ENCODE assay signal across 7 cellular contexts in genomic region chr19:55675661-55676354, GRCh38. TPM values are rescaled to one million over a fixed set of nuclear protein-coding genes. Genes with fewer than 3 reads are reported as not detected.
DNase-seq lines count a peak whose midpoint lies in the region; ATAC-seq, FAIRE-seq and TF ChIP-seq lines count a peak whose summit lies in the region.

No MANE protein-coding gene starts in this region.

- H3K27ac ChIP-seq in HUES48 (ENCODE audit: low read depth, low read length): peak overlapping the region; percentile 77

- no peak for FAIRE-seq in urothelium cell line (lab: Jason Lieb, UNC)

- H3K4me1 ChIP-seq in HUES48 (ENCODE audit: control insufficient read depth, insufficient read depth, low read length) (peaks cover 22% of the 10 kb centered on the region), iPS-15b (ENCODE audit: control insufficient read depth, insufficient read depth, low read length) (peaks cover 2% of the 10 kb centered on the region)

- peaks cover 47% of the 10 kb centered on the region for H3K36me3 ChIP-seq in HUES48 (ENCODE audit: control insufficient read depth, insufficient read depth, low read length)
- H3K36me3 ChIP-seq in iPS-15b (ENCODE audit: control insufficient read depth, insufficient read depth, low read length): peaks cover 22% of the 10 kb centered on the region

- ATAC-seq in activated CD8-positive, alpha-beta T cell treated with anti-CD3 and anti-CD28 coated beads for 36 hours: no peak
- ATAC-seq in stimulated activated naive B cell treated with anti-CD40 and anti-IgM and Interleukin-4, amounts not matched to agents 10 μg/mL and 1 μg/mL and 100 μg/mL, for 72 hours (replicated peaks): no peak
- ATAC-seq in GM19452 (IDR thresholded peaks at IDR 0.05; ENCODE audit: unreplicated experiment): no peak

- H3K9me3 ChIP-seq in HUES48 (ENCODE audit: control insufficient read depth, insufficient read depth, low read length) (no peaks in the 10 kb centered on the region), iPS-15b (ENCODE audit: control insufficient read depth, insufficient read depth, low read length) (no peaks in the 10 kb centered on the region)

- H3K4me3 Mint-ChIP-seq in activated CD8-positive, alpha-beta T cell treated with anti-CD3 and anti-CD28 coated beads for 36 hours: peak overlapping the region; percentile 96
- H3K4me3 Mint-ChIP-seq in stimulated activated naive B cell treated with anti-CD40 and anti-IgM and Interleukin-4, amounts not matched to agents 10 μg/mL and 1 μg/mL and 100 μg/mL, for 72 hours: peak overlapping the region; percentile 95 to 96

- no peaks in the 10 kb centered on the region for H3K27me3 Mint-ChIP-seq in activated CD8-positive, alpha-beta T cell treated with anti-CD3 and anti-CD28 coated beads for 36 hours
- H3K27me3 Mint-ChIP-seq in stimulated activated naive B cell treated with anti-CD40 and anti-IgM and Interleukin-4, amounts not matched to agents 10 μg/mL and 1 μg/mL and 100 μg/mL, for 72 hours: no peaks in the 10 kb centered on the region

- peaks cover 49% of the 10 kb centered on the region for H3K36me3 Mint-ChIP-seq in activated CD8-positive, alpha-beta T cell treated with anti-CD3 and anti-CD28 coated beads for 36 hours (ENCODE audit: low read depth)
- H3K36me3 Mint-ChIP-seq in stimulated activated naive B cell treated with anti-CD40 and anti-IgM and Interleukin-4, amounts not matched to agents 10 μg/mL and 1 μg/mL and 100 μg/mL, for 72 hours: peaks cover 52 to 69% of the 10 kb centered on the region in 2 donors

- POLR2A ChIA-PET in activated CD8-positive, alpha-beta T cell treated with anti-CD3 and anti-CD28 coated beads for 36 hours (lab: Charles Lee): interaction anchor here (0.7 to 2.2 kb wide), 4 partner anchors 10 to 41 kb away, joined by 3 to 7 read pairs (median 4); no protein-coding TSS in a partner anchor

- H3K9ac ChIP-seq in HUES48 (ENCODE audit: low read depth, low read length) (peak overlapping the region; percentile 86), iPS-15b (ENCODE audit: low read depth, low read length) (peak overlapping the region; percentile 80)

- no peak for DNase-seq in activated CD8-positive, alpha-beta T cell treated with anti-CD3 and anti-CD28 coated beads for 36 hours
- DNase-seq in stimulated activated naive B cell treated with anti-CD40 and anti-IgM and Interleukin-4, amounts not matched to agents 10 μg/mL and 1 μg/mL and 100 μg/mL, for 72 hours: no peak
- no peak for DNase-seq in hippocampal formation (lab: John Stamatoyannopoulos, UW)
- no peak for DNase-seq in urothelium cell line (ENCODE audit: low spot score)

- H3K27ac Mint-ChIP-seq in activated CD8-positive, alpha-beta T cell treated with anti-CD3 and anti-CD28 coated beads for 36 hours: peak overlapping the region; percentile 96
- H3K27ac Mint-ChIP-seq in stimulated activated naive B cell treated with anti-CD40 and anti-IgM and Interleukin-4, amounts not matched to agents 10 μg/mL and 1 μg/mL and 100 μg/mL, for 72 hours: peak overlapping the region; percentile 97

- peak overlapping the region; percentile 97 for H3K4me3 ChIP-seq in HUES48 (ENCODE audit: low read depth, low read length)
- H3K4me3 ChIP-seq in iPS-15b (ENCODE audit: low read depth, low read length): peak overlapping the region; percentile 90

- CTCF ChIA-PET in activated CD8-positive, alpha-beta T cell treated with anti-CD3 and anti-CD28 coated beads for 36 hours (lab: Charles Lee): interaction anchor here (1.1 to 1.2 kb wide), 2 partner anchors 28 to 43 kb away, joined by 3 to 4 read pairs; no protein-coding TSS in a partner anchor

- intact Hi-C loops in activated CD8-positive, alpha-beta T cell treated with anti-CD3 and anti-CD28 coated beads for 36 hours (cut with micrococcal nuclease): no loop called here

- no peak for TF ChIP-seq CTCF in activated CD8-positive, alpha-beta T cell treated with anti-CD3 and anti-CD28 coated beads for 36 hours (IDR thresholded peaks at IDR 0.05)

- H3K4me1 Mint-ChIP-seq in activated CD8-positive, alpha-beta T cell treated with anti-CD3 and anti-CD28 coated beads for 36 hours (ENCODE audit: low read depth): peaks cover 58% of the 10 kb centered on the region
- H3K4me1 Mint-ChIP-seq in stimulated activated naive B cell treated with anti-CD40 and anti-IgM and Interleukin-4, amounts not matched to agents 10 μg/mL and 1 μg/mL and 100 μg/mL, for 72 hours: peaks cover 58 to 71% of the 10 kb centered on the region in 2 donors

- H3K27me3 ChIP-seq in HUES48 (ENCODE audit: control insufficient read depth, insufficient read depth, low read length): no peaks in the 10 kb centered on the region
- H3K27me3 ChIP-seq in iPS-15b (ENCODE audit: control insufficient read depth, insufficient read depth, low read length): no peaks in the 10 kb centered on the region

- H3K9me3 Mint-ChIP-seq in activated CD8-positive, alpha-beta T cell treated with anti-CD3 and anti-CD28 coated beads for 36 hours: no peaks in the 10 kb centered on the region
- no peaks in the 10 kb centered on the region for H3K9me3 Mint-ChIP-seq in stimulated activated naive B cell treated with anti-CD40 and anti-IgM and Interleukin-4, amounts not matched to agents 10 μg/mL and 1 μg/mL and 100 μg/mL, for 72 hours

RNA-seq across cellular contexts. Expression of gene EPN1, which starts 0.8 kb away (rescaled TPM):
- 10 to 100 TPM; 36.2 to 37.7 TPM for total RNA-seq in activated CD8-positive, alpha-beta T cell treated with anti-CD3 and anti-CD28 coated beads for 36 hours

RNA-seq across cellular contexts. Expression of gene U2AF2, which starts 21.0 kb away (rescaled TPM):
- total RNA-seq in activated CD8-positive, alpha-beta T cell treated with anti-CD3 and anti-CD28 coated beads for 36 hours: 100 to 1,000 TPM; 304 to 306 TPM

RNA-seq across cellular contexts. Expression of gene CCDC106, which starts 27.8 kb away (rescaled TPM):
- total RNA-seq in activated CD8-positive, alpha-beta T cell treated with anti-CD3 and anti-CD28 coated beads for 36 hours: 10 to 100 TPM in 1 of 2 experiments, 1 to 10 TPM in 1; 8.8 to 11.2 TPM

RNA-seq across cellular contexts. Expression of gene ZNF581, which starts 32.4 kb away (rescaled TPM):
- 10 to 100 TPM; 30.4 to 34.5 TPM for total RNA-seq in activated CD8-positive, alpha-beta T cell treated with anti-CD3 and anti-CD28 coated beads for 36 hours

RNA-seq across cellular contexts. Expression of gene ZNF580, which starts 35.0 kb away (rescaled TPM):
- 10 to 100 TPM; 24.8 to 26.2 TPM for total RNA-seq in activated CD8-positive, alpha-beta T cell treated with anti-CD3 and anti-CD28 coated beads for 36 hours
